Comparison of ENCODE assay signal across 14 cellular contexts in the genomic region with DNA sequence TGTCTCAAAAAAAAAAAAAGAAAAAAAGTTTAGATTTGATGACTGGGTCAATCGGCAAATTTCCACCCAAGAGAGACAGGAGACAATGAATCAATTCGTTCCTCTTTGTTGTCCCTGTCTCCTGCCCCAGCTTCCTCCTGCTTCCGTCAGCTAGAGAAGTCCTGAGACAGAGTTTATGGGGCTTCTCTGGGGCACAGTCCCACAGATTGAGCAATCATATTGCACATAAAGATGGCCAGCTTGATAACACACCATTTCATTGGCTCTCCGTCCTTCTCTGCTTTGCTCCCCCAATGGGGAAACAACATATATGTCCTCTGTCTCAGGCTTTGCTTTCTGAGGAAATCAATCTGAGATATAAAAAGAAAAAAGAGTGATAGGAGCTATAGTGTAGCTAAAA.
"Had no signal": no experiment of that assay in that cellular context is flagged by ENCODE, and none has a peak within 500 bp of the region (broad histone marks: within the 10 kb centered on the region; RNA-seq: fewer than 3 reads in every experiment).

No MANE protein-coding gene starts in this region.

- H3K9me3 ChIP-seq: neutrophil, thyroid gland had no signal

- H3K4me2 ChIP-seq: smooth muscle cell had no signal

- DNase-seq: activated B cell treated with CpG ODN at 0.5 μM for 24 hours; activated CD4-positive, alpha-beta T cell treated with anti-CD3 and anti-CD28 coated beads, Interleukin-2, amount 50 U/mL, for 1 hour; activated effector memory CD4-positive, alpha-beta T cell treated with Interleukin-2 at 50 U/mL for 16 hours; activated T-cell treated with anti-CD3 and anti-CD28 coated beads, Interleukin-2, amount 50 U/mL, for 1 hour; amniotic stem cell; effector memory CD8-positive, alpha-beta T cell; hippocampal formation; kidney glomerular epithelial cell; naive thymus-derived CD4-positive, alpha-beta T cell; posterior cingulate gyrus; right cardiac atrium; thyroid gland had no signal

- ATAC-seq: effector memory CD8-positive, alpha-beta T cell; naive thymus-derived CD4-positive, alpha-beta T cell; right cardiac atrium had no signal

- H3K4me3 ChIP-seq: smooth muscle cell, thyroid gland had no signal

- H3K27ac ChIP-seq: neutrophil, thyroid gland had no signal

- H3K36me3 ChIP-seq: neutrophil, thyroid gland had no signal

- H3K27me3 ChIP-seq: neutrophil, thyroid gland had no signal

- H3K4me1 ChIP-seq: thyroid gland had no signal
